ENCODE assay signal across 21 cellular contexts in the genomic region with DNA sequence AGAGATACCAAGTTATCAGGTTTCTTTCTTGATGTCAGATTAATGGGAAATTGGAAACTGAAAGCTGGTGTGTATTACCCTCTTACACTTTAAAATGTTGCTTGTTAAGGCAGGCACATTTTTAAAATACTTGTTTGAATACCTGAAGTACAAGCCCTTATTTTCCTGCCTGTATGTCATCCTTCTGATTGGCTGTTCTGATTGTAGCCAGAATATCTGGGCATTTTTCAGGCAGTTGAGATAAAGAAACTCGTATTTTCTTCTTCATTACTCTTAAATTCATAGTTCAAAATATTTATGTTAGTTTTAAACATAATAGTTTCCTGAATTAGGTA.
"Had no signal": no experiment of that assay in that cellular context is flagged by ENCODE, and none has a peak within 500 bp of the region (broad histone marks: within the 10 kb centered on the region; RNA-seq: fewer than 3 reads in every experiment).

No MANE protein-coding gene starts in this region.

- H3K36me3 Mint-ChIP-seq: activated naive CD8-positive, alpha-beta T cell treated with anti-CD3 and anti-CD28 coated beads, Interleukin-2, amount 10 ng/mL, durations not matched to agents 7 days and 5 days had no signal

- H3K27ac Mint-ChIP-seq: activated CD4-positive, alpha-beta T cell treated with anti-CD3 and anti-CD28 coated beads, Interleukin-2, amount 10 ng/mL, durations not matched to agents 7 days and 5 days; activated naive CD8-positive, alpha-beta T cell treated with anti-CD3 and anti-CD28 coated beads, Interleukin-2, amount 10 ng/mL, durations not matched to agents 7 days and 5 days; endodermal cell; T-cell had no signal

- H3K4me1 Mint-ChIP-seq: endodermal cell had no signal

- H3K27me3 ChIP-seq: esophagus squamous epithelium, heart left ventricle, neutrophil, pancreas, tibial artery had no signal

- H3K27me3 Mint-ChIP-seq: activated CD4-positive, alpha-beta T cell treated with anti-CD3 and anti-CD28 coated beads, Interleukin-2, amount 10 ng/mL, durations not matched to agents 7 days and 5 days; activated naive CD8-positive, alpha-beta T cell treated with anti-CD3 and anti-CD28 coated beads, Interleukin-2, amount 10 ng/mL, durations not matched to agents 7 days and 5 days; stimulated activated naive CD8-positive, alpha-beta T cell treated with anti-CD3 and anti-CD28 coated beads, Interleukin-15, amount 100 ng/mL, for 72 hours; T-cell had no signal

- H3K4me3 ChIP-seq: coronary artery, esophagus squamous epithelium, heart left ventricle, pancreas, tibial artery had no signal

- H3K27ac ChIP-seq: coronary artery, heart left ventricle, neutrophil, pancreas, tibial artery, WERI-Rb-1 had no signal

- H3K4me3 Mint-ChIP-seq: activated CD4-positive, alpha-beta T cell treated with anti-CD3 and anti-CD28 coated beads, Interleukin-2, amount 10 ng/mL, durations not matched to agents 7 days and 5 days; activated naive CD8-positive, alpha-beta T cell treated with anti-CD3 and anti-CD28 coated beads, Interleukin-2, amount 10 ng/mL, durations not matched to agents 7 days and 5 days; endodermal cell; nephron; T-cell had no signal

- H3K4me1 ChIP-seq: pancreas had no signal

- H3K9me3 Mint-ChIP-seq: activated CD4-positive, alpha-beta T cell treated with anti-CD3 and anti-CD28 coated beads, Interleukin-2, amount 10 ng/mL, durations not matched to agents 7 days and 5 days; activated naive CD8-positive, alpha-beta T cell treated with anti-CD3 and anti-CD28 coated beads, Interleukin-2, amount 10 ng/mL, durations not matched to agents 7 days and 5 days; endodermal cell; nephron; stimulated activated naive CD8-positive, alpha-beta T cell treated with anti-CD3 and anti-CD28 coated beads, Interleukin-15, amount 100 ng/mL, for 72 hours; T-cell had no signal

- H3K36me3 ChIP-seq: esophagus squamous epithelium, heart left ventricle, neutrophil, pancreas, tibial artery, WERI-Rb-1 had no signal

- H3K9me3 ChIP-seq: esophagus squamous epithelium, heart left ventricle, neutrophil, pancreas, tibial artery had no signal

- DNase-seq: activated CD4-positive, CD25-positive, alpha-beta regulatory T cell treated with anti-CD3 and anti-CD28 coated beads, Interleukin-2, amount 50 U/mL, for 72 hours; activated gamma-delta T cell treated with Interleukin-2 at 50 U/mL for 16 hours; activated naive CD8-positive, alpha-beta T cell treated with anti-CD3 and anti-CD28 coated beads, Interleukin-2, amount 10 ng/mL, durations not matched to agents 7 days and 5 days; activated T-cell treated with anti-CD3 and anti-CD28 coated beads, Interleukin-2, amount 50 U/mL, for 1 hour; amygdala; endodermal cell; esophagus squamous epithelium; heart left ventricle; kidney glomerular epithelial cell; left ventricle myocardium superior; pancreas; right cardiac atrium; stimulated activated CD4-positive, alpha-beta T cell treated with anti-CD3 and anti-CD28 coated beads, Interleukin-12 subunit alpha, Interleukin-12 subunit beta, amount 100 ng/mL, for 4 hours; stimulated activated naive CD8-positive, alpha-beta T cell treated with anti-CD3 and anti-CD28 coated beads, Interleukin-15, amount 100 ng/mL, for 72 hours; tibial artery; WERI-Rb-1 had no signal
